In genomic region chr22:27152033-27152432, GRCh38 we compare ENCODE assay signal across 24 cellular contexts.
"Had no signal": no experiment of that assay in that cellular context is flagged by ENCODE, and none has a peak within 500 bp of the region (broad histone marks: within the 10 kb centered on the region; RNA-seq: fewer than 3 reads in every experiment).

No MANE protein-coding gene starts in this region.

- H3K9me3 Mint-ChIP-seq: stimulated activated naive CD8-positive, alpha-beta T cell treated with anti-CD3 and anti-CD28 coated beads, Interleukin-15, amount 100 ng/mL, for 72 hours had no signal

- H3K4me3 Mint-ChIP-seq: dendritic cell treated with granulocyte-macrophage colony-stimulating factor and Interleukin-4, amounts not matched to agents 40 ng/mL and 50 ng/mL, for 4 days; effector memory CD8-positive, alpha-beta T cell; naive thymus-derived CD8-positive, alpha-beta T cell; stimulated activated naive CD8-positive, alpha-beta T cell treated with anti-CD3 and anti-CD28 coated beads, Interleukin-15, amount 100 ng/mL, for 72 hours had no signal

- H3K79me2 ChIP-seq: parathyroid adenoma had no signal

- H3K9ac ChIP-seq: parathyroid adenoma had no signal

- H3K36me3 ChIP-seq: gastrocnemius medialis, neutrophil, right atrium auricular region, suprapubic skin, transverse colon, upper lobe of right lung, vagina had no signal

- DNase-seq: effector memory CD8-positive, alpha-beta T cell; gastrocnemius medialis; kidney; mammary epithelial cell; naive thymus-derived CD8-positive, alpha-beta T cell; stimulated activated CD4-positive, alpha-beta T cell treated with anti-CD3 and anti-CD28 coated beads, Interleukin-12 subunit alpha, Interleukin-12 subunit beta, amount 100 ng/mL, for 4 hours; stimulated activated CD4-positive, alpha-beta T cell treated with anti-CD3 and anti-CD28 coated beads, Interleukin-1b, Interleukin-23, amount 100 ng/mL, for 48 hours; stimulated activated CD4-positive, alpha-beta T cell treated with anti-CD3 and anti-CD28 coated beads, Interleukin-4, amount 100 ng/mL, for 1 hour; stimulated activated CD8-positive, alpha-beta memory T cell treated with anti-CD3 and anti-CD28 coated beads, Interleukin-4, amount 100 ng/mL, for 48 hours; stimulated activated naive CD4-positive, alpha-beta T cell; stimulated activated naive CD8-positive, alpha-beta T cell treated with anti-CD3 and anti-CD28 coated beads, Interleukin-15, amount 100 ng/mL, for 72 hours; transverse colon; upper lobe of right lung had no signal

- H3K27ac ChIP-seq: epithelial cell of prostate, gastrocnemius medialis, neutrophil, parathyroid adenoma, right atrium auricular region, suprapubic skin, transverse colon, upper lobe of right lung, vagina had no signal

- H3K4me2 ChIP-seq: smooth muscle cell had no signal

- H3K27me3 ChIP-seq: right atrium auricular region, vagina had no signal

- H3K4me3 ChIP-seq: gastrocnemius medialis, right atrium auricular region, smooth muscle cell, suprapubic skin, transverse colon, upper lobe of right lung, vagina had no signal

- H3K27ac Mint-ChIP-seq: dendritic cell treated with granulocyte-macrophage colony-stimulating factor and Interleukin-4, amounts not matched to agents 40 ng/mL and 50 ng/mL, for 4 days; effector memory CD8-positive, alpha-beta T cell; naive thymus-derived CD8-positive, alpha-beta T cell; progenitor cell of endocrine pancreas; stimulated activated naive CD8-positive, alpha-beta T cell treated with anti-CD3 and anti-CD28 coated beads, Interleukin-15, amount 100 ng/mL, for 72 hours had no signal

- H3K9me3 ChIP-seq: neutrophil, suprapubic skin, transverse colon, upper lobe of right lung, vagina had no signal

- H2AFZ ChIP-seq: parathyroid adenoma had no signal

- FAIRE-seq: colon, endometrium, kidney had no signal

- H3K4me1 ChIP-seq: gastrocnemius medialis, parathyroid adenoma, transverse colon, vagina had no signal
